In genomic region chr17:48643697-48644012, GRCh38 we compare ENCODE assay signal across 21 cellular contexts. TPM values are rescaled to one million over a fixed set of nuclear protein-coding genes. Genes with fewer than 3 reads are reported as not detected.
"Had no signal": no experiment of that assay in that cellular context is flagged by ENCODE, and none has a peak within 500 bp of the region (broad histone marks: within the 10 kb centered on the region; RNA-seq: fewer than 3 reads in every experiment).

No MANE protein-coding gene starts in this region.

- H3K9ac ChIP-seq: neural progenitor cell had no signal

- H3K27ac ChIP-seq: epithelial cell of prostate, heart left ventricle, neural progenitor cell, thyroid gland had no signal

- H3K9me3 Mint-ChIP-seq: activated B cell treated with CpG ODN at 0.5 μM for 24 hours; activated T-cell treated with anti-CD3 and anti-CD28 coated beads, Interleukin-2, amount 50 U/mL, for 4 hours; memory B cell; stimulated activated naive CD8-positive, alpha-beta T cell treated with anti-CD3 and anti-CD28 coated beads, Interleukin-15, Interleukin-2, amounts not matched to agents 100 ng/mL and 50 ng/mL, for 24 hours had no signal

- H3K9me3 ChIP-seq: heart left ventricle, mucosa of descending colon, thyroid gland had no signal

- H3K4me3 ChIP-seq: heart left ventricle, mucosa of descending colon, neural progenitor cell, thyroid gland had no signal

- ATAC-seq: activated CD4-positive, alpha-beta T cell treated with anti-CD3 and anti-CD28 coated beads for 36 hours; activated T-cell treated with anti-CD3 and anti-CD28 coated beads, Interleukin-2, amount 50 U/mL, for 4 hours; heart left ventricle; left colon; mucosa of descending colon; T-helper 17 cell had no signal

- H3K36me3 ChIP-seq: heart left ventricle, neural progenitor cell, thyroid gland had no signal

- H3K4me2 ChIP-seq: neural progenitor cell had no signal

- H3K36me3 Mint-ChIP-seq: memory B cell had no signal

- H3K4me3 Mint-ChIP-seq: activated B cell treated with CpG ODN at 0.5 μM for 24 hours; activated CD4-positive, alpha-beta T cell treated with anti-CD3 and anti-CD28 coated beads for 36 hours; activated T-cell treated with anti-CD3 and anti-CD28 coated beads, Interleukin-2, amount 50 U/mL, for 4 hours; memory B cell; neural progenitor cell; stimulated activated naive CD8-positive, alpha-beta T cell treated with anti-CD3 and anti-CD28 coated beads, Interleukin-15, Interleukin-2, amounts not matched to agents 100 ng/mL and 50 ng/mL, for 24 hours; T-helper 17 cell had no signal

- H3K4me1 ChIP-seq: neural progenitor cell had no signal

- DNase-seq: activated B cell treated with CpG ODN at 0.5 μM for 24 hours; activated CD4-positive, alpha-beta T cell treated with anti-CD3 and anti-CD28 coated beads for 36 hours; activated CD4-positive, alpha-beta T cell treated with anti-CD3 and anti-CD28 coated beads, Interleukin-2, amount 50 U/mL, for 4 hours; activated CD8-positive, alpha-beta memory T cell treated with anti-CD3 and anti-CD28 coated beads, Interleukin-2, amount 50 U/mL, for 48 hours; activated naive CD4-positive, alpha-beta T cell treated with Interleukin-2 at 50 U/mL for 16 hours; activated T-cell treated with anti-CD3 and anti-CD28 coated beads, Interleukin-2, amount 50 U/mL, for 4 hours; amygdala; cerebellar nuclear complex; heart left ventricle; left colon; naive B cell; stimulated activated CD4-positive, alpha-beta T cell treated with anti-CD3 and anti-CD28 coated beads, Interleukin-4, amount 100 ng/mL, for 24 hours; substantia nigra; T-helper 17 cell; thyroid gland had no signal

- H3K27ac Mint-ChIP-seq: activated B cell treated with CpG ODN at 0.5 μM for 24 hours; activated CD4-positive, alpha-beta T cell treated with anti-CD3 and anti-CD28 coated beads for 36 hours; memory B cell; naive B cell; neural progenitor cell; stimulated activated naive CD8-positive, alpha-beta T cell treated with anti-CD3 and anti-CD28 coated beads, Interleukin-15, Interleukin-2, amounts not matched to agents 100 ng/mL and 50 ng/mL, for 24 hours; T-helper 17 cell had no signal

- H2AFZ ChIP-seq: neural progenitor cell had no signal

- H3K4me1 Mint-ChIP-seq: neural progenitor cell had no signal

RNA-seq across cellular contexts. Expression of gene HOXB9, which starts 17.5 kb away (rescaled TPM):
- total RNA-seq: heart left ventricle, thyroid gland had no signal
- polyA plus RNA-seq: heart left ventricle had no signal

RNA-seq across cellular contexts. Expression of gene HOXB8, which starts 28.6 kb away (rescaled TPM):
- total RNA-seq: activated B cell treated with CpG ODN at 0.5 μM for 24 hours; activated CD4-positive, alpha-beta T cell treated with anti-CD3 and anti-CD28 coated beads for 36 hours; heart left ventricle; T-helper 17 cell had no signal
- polyA plus RNA-seq: heart left ventricle had no signal

RNA-seq across cellular contexts. Expression of gene HOXB6, which starts 38.9 kb away (rescaled TPM):
- total RNA-seq: activated B cell treated with CpG ODN at 0.5 μM for 24 hours; activated CD4-positive, alpha-beta T cell treated with anti-CD3 and anti-CD28 coated beads for 36 hours; T-helper 17 cell had no signal

RNA-seq across cellular contexts. Expression of gene HOXB5, which starts 50.1 kb away (rescaled TPM):
- total RNA-seq: activated B cell treated with CpG ODN at 0.5 μM for 24 hours; activated CD4-positive, alpha-beta T cell treated with anti-CD3 and anti-CD28 coated beads for 36 hours; activated CD8-positive, alpha-beta memory T cell treated with anti-CD3 and anti-CD28 coated beads for 36 hours; T-helper 17 cell had no signal
